7 cellular contexts compared by ENCODE assay signal in the genomic region with DNA sequence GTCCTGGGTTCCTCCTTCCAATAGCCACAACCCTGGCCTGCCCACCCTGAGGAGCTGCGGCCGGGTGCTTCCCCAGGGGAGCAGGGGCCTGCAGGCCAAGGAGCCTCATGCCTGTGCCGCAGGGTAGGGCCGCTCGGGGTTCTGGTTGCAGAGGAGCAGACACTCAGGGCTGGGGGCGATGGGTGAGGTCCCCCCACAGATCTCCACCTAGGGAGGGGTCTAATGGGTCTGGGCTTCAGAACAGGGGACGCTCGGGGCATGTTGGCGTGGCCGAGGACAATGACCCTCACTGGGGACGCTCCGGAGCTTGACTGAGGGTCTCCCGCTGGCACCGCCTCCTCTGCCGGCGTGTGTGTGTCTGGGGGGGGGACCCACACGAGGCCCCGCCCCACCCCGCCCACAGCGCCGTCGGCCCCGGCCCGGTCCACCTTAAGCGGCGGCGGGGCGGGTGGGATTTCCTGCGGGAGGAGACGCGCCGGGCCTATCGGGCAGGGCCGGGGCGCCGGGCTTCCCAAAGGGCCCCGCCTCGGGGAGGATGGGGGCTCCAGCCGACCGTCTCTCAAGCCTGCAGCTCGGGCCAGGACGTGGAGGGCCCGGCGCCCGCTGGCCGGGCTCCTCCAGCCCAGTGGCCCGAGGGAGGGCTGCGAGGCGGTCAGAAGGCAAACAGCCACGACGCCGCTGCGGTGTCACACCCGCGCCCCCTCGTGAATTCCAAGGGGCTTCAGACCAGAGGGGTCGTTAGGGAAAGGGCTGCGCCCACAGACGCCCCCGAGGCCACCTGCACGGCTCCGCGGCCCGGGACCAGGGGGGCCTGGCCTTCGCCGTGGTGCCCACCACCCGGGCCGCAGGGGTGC. TPM values are rescaled to one million over a fixed set of nuclear protein-coding genes. Genes with fewer than 3 reads are reported as not detected.
A peak's percentile ranks its signal among the peaks of the same experiment; 100 is the strongest.
DNase-seq lines count a peak whose midpoint lies in the region; ATAC-seq and TF ChIP-seq lines count a peak whose summit lies in the region.

No MANE protein-coding gene starts in this region.

- H2AFZ ChIP-seq in PC-3 (ENCODE audit: low read length), result peak overlapping the region; percentile 79; the same call in 1 of the 2 replicates

- H3K4me1 ChIP-seq in PC-3 (ENCODE audit: insufficient read depth, low read length), result peaks cover 7% of the 10 kb centered on the region; the same call in 1 of the 2 replicates

- peaks cover 40% of the 10 kb centered on the region for H3K79me2 ChIP-seq in PC-3 (ENCODE audit: low read length)

- H3K27me3 ChIP-seq in PC-3 (ENCODE audit: low read length), result no peaks in the 10 kb centered on the region

- no peaks in the 10 kb centered on the region for H3K9me3 Mint-ChIP-seq in natural killer cell treated with Interleukin-12 subunit alpha and Interleukin-12 subunit beta and Interleukin-15 and Interleukin-18, amount 100 ng/mL, for 72 hours
- no peaks in the 10 kb centered on the region for H3K9me3 Mint-ChIP-seq in stimulated activated naive B cell treated with anti-CD40 and anti-IgM and Interleukin-4, amounts not matched to agents 10 μg/mL and 1 μg/mL and 100 μg/mL, for 72 hours

- no peaks in the 10 kb centered on the region for H3K27me3 Mint-ChIP-seq in natural killer cell treated with Interleukin-12 subunit alpha and Interleukin-12 subunit beta and Interleukin-15 and Interleukin-18, amount 100 ng/mL, for 72 hours
- H3K27me3 Mint-ChIP-seq in stimulated activated naive B cell treated with anti-CD40 and anti-IgM and Interleukin-4, amounts not matched to agents 10 μg/mL and 1 μg/mL and 100 μg/mL, for 72 hours, result no peaks in the 10 kb centered on the region

- intact Hi-C loops in PC-3 (cut with micrococcal nuclease), result no loop called here

- ATAC-seq in HG02884 (IDR thresholded peaks at IDR 0.05; ENCODE audit: unreplicated experiment) (peak; percentile 42), PC-3 (peak; percentile 86)
- peak; percentile 85 to 88 for ATAC-seq in natural killer cell treated with Interleukin-12 subunit alpha and Interleukin-12 subunit beta and Interleukin-15 and Interleukin-18, amount 100 ng/mL, for 72 hours
- ATAC-seq in stimulated activated naive B cell treated with anti-CD40 and anti-IgM and Interleukin-4, amounts not matched to agents 10 μg/mL and 1 μg/mL and 100 μg/mL, for 72 hours (replicated peaks), result peak; percentile 74 to 83

- peak; percentile 92 for DNase-seq in GM13977 (ENCODE audit: low spot score)
- peak; percentile 67 for DNase-seq in PC-3
- peak; percentile 73 for DNase-seq in activated effector memory CD4-positive, alpha-beta T cell treated with Interleukin-2 at 50 U/mL for 16 hours
- DNase-seq in fibroblast of the aortic adventitia (ENCODE audit: low read depth), result peak; percentile 64
- DNase-seq in natural killer cell treated with Interleukin-12 subunit alpha and Interleukin-12 subunit beta and Interleukin-15 and Interleukin-18, amount 100 ng/mL, for 72 hours (ENCODE audit: low spot score), result peak; percentile 88
- DNase-seq in stimulated activated naive B cell treated with anti-CD40 and anti-IgM and Interleukin-4, amounts not matched to agents 10 μg/mL and 1 μg/mL and 100 μg/mL, for 72 hours, result peak; percentile 62

- no peaks in the 10 kb centered on the region for H3K9me3 ChIP-seq in PC-3 (ENCODE audit: low read length)

- H3K27ac ChIP-seq in PC-3 (ENCODE audit: low read length), result no peak overlapping the region

- POLR2A ChIA-PET in PC-3 (lab: Charles Lee; ENCODE audit: unreplicated experiment), result no interaction called here

- no peaks in the 10 kb centered on the region for H4K20me1 ChIP-seq in PC-3 (ENCODE audit: low read length)

- no peaks in the 10 kb centered on the region for H3K36me3 Mint-ChIP-seq in natural killer cell treated with Interleukin-12 subunit alpha and Interleukin-12 subunit beta and Interleukin-15 and Interleukin-18, amount 100 ng/mL, for 72 hours
- H3K36me3 Mint-ChIP-seq in stimulated activated naive B cell treated with anti-CD40 and anti-IgM and Interleukin-4, amounts not matched to agents 10 μg/mL and 1 μg/mL and 100 μg/mL, for 72 hours, result peaks cover 7 to 9% of the 10 kb centered on the region in 2 donors

- no peak for TF ChIP-seq CTCF in GM13977 (IDR thresholded peaks at IDR 0.05; ENCODE audit: extremely low read depth, insufficient read depth, missing control alignments)
- no peak for TF ChIP-seq CTCF in PC-3 (conservative IDR thresholded peaks at IDR 0.05; ENCODE audit: low read depth, low read length)
- no peak for TF ChIP-seq CTCF in fibroblast of the aortic adventitia (IDR thresholded peaks at IDR 0.05; ENCODE audit: insufficient read depth, low read length)

- H3K9ac ChIP-seq in PC-3 (ENCODE audit: low read length), result peak overlapping the region; percentile 59; the same call in 1 of the 2 replicates

- peaks cover 0 to 4% of the 10 kb centered on the region in 2 donors for H3K4me1 Mint-ChIP-seq in natural killer cell treated with Interleukin-12 subunit alpha and Interleukin-12 subunit beta and Interleukin-15 and Interleukin-18, amount 100 ng/mL, for 72 hours (ENCODE audit: low read depth in 2 of 2)
- peaks cover 17 to 43% of the 10 kb centered on the region in 2 donors for H3K4me1 Mint-ChIP-seq in stimulated activated naive B cell treated with anti-CD40 and anti-IgM and Interleukin-4, amounts not matched to agents 10 μg/mL and 1 μg/mL and 100 μg/mL, for 72 hours

- H3K36me3 ChIP-seq in PC-3 (ENCODE audit: low read depth, low read length), result no peaks in the 10 kb centered on the region; the same call in 1 of the 2 replicates

- H3K4me3 Mint-ChIP-seq in natural killer cell treated with Interleukin-12 subunit alpha and Interleukin-12 subunit beta and Interleukin-15 and Interleukin-18, amount 100 ng/mL, for 72 hours, result peak overlapping the region; percentile 20
- peak overlapping the region; percentile 73 to 76 for H3K4me3 Mint-ChIP-seq in stimulated activated naive B cell treated with anti-CD40 and anti-IgM and Interleukin-4, amounts not matched to agents 10 μg/mL and 1 μg/mL and 100 μg/mL, for 72 hours

- H3K9me2 ChIP-seq in PC-3 (replicated peaks; ENCODE audit: low read length), result no peaks in the 10 kb centered on the region

- in situ Hi-C loops in GM13977 (cut with MboI; ENCODE audit: low pct_unique_long_range_greater_than_20kb, low sequenced_read_pairs, unreplicated experiment), result no loop called here

- no TSS peak for BruUV-seq in PC-3 (replicated peaks; lab: Mats Ljungman, UMichigan)

- H3K4me2 ChIP-seq in PC-3 (ENCODE audit: low read length), result peak overlapping the region; percentile 84

- H3K4me3 ChIP-seq in PC-3 (ENCODE audit: low read length) (peak overlapping the region; percentile 70), fibroblast of the aortic adventitia (ENCODE audit: low read depth, low read length) (peak overlapping the region; percentile 86)

- H3K27ac Mint-ChIP-seq in natural killer cell treated with Interleukin-12 subunit alpha and Interleukin-12 subunit beta and Interleukin-15 and Interleukin-18, amount 100 ng/mL, for 72 hours, result no peak overlapping the region
- no peak overlapping the region for H3K27ac Mint-ChIP-seq in stimulated activated naive B cell treated with anti-CD40 and anti-IgM and Interleukin-4, amounts not matched to agents 10 μg/mL and 1 μg/mL and 100 μg/mL, for 72 hours

- H3F3A ChIP-seq in PC-3 (ENCODE audit: low read length, unreplicated experiment), result no peaks in the 10 kb centered on the region

- CTCF ChIA-PET in PC-3 (lab: Charles Lee), result no interaction called here

RNA-seq across cellular contexts. Expression of gene ZDHHC8, which starts 0.6 kb away (rescaled TPM):
- total RNA-seq in PC-3 (2014; rRNA removed) (24.6 and 26.8 TPM in 2 replicates), fibroblast of the aortic adventitia (ENCODE audit: low replicate concordance) (8.7 and 12.7 TPM in 2 replicates)
- 100 to 1,000 TPM in 1 of 2 donors, 10 to 100 TPM in 1; 53.9 to 124 TPM for total RNA-seq in natural killer cell treated with Interleukin-12 subunit alpha and Interleukin-12 subunit beta and Interleukin-15 and Interleukin-18, amount 100 ng/mL, for 72 hours

RNA-seq across cellular contexts. Expression of gene TRMT2A, which starts 13.9 kb away (rescaled TPM):
- total RNA-seq in PC-3 (2014; rRNA removed) (58.9 and 62.1 TPM in 2 replicates), fibroblast of the aortic adventitia (ENCODE audit: low replicate concordance) (18.4 and 28.7 TPM in 2 replicates)
- total RNA-seq in natural killer cell treated with Interleukin-12 subunit alpha and Interleukin-12 subunit beta and Interleukin-15 and Interleukin-18, amount 100 ng/mL, for 72 hours, result 100 to 1,000 TPM; 107 to 166 TPM

RNA-seq across cellular contexts. Expression of gene RANBP1, which starts 15.1 kb away (rescaled TPM):
- total RNA-seq in PC-3 (2014; rRNA removed), result 356 and 411 TPM in 2 replicates
- total RNA-seq in fibroblast of the aortic adventitia (ENCODE audit: low replicate concordance), result 160 and 191 TPM in 2 replicates
- 100 to 1,000 TPM; 236 to 499 TPM for total RNA-seq in natural killer cell treated with Interleukin-12 subunit alpha and Interleukin-12 subunit beta and Interleukin-15 and Interleukin-18, amount 100 ng/mL, for 72 hours

RNA-seq across cellular contexts. Expression of gene CCDC188, which starts 19.9 kb away (rescaled TPM):
- total RNA-seq in PC-3 (2014; rRNA removed), result not detected in 2 replicates
- 0.45 TPM in 1 of 2 replicates, not detected in the other for total RNA-seq in fibroblast of the aortic adventitia (ENCODE audit: low replicate concordance)
- under 1 TPM in 1 of 2 donors, not detected in 1; 0.36 TPM for total RNA-seq in natural killer cell treated with Interleukin-12 subunit alpha and Interleukin-12 subunit beta and Interleukin-15 and Interleukin-18, amount 100 ng/mL, for 72 hours

RNA-seq across cellular contexts. Expression of gene DGCR8, which starts 50.9 kb away (rescaled TPM):
- total RNA-seq in PC-3 (2014; rRNA removed) (41.7 and 43.6 TPM in 2 replicates), fibroblast of the aortic adventitia (ENCODE audit: low replicate concordance) (22.0 and 29.0 TPM in 2 replicates)
- total RNA-seq in natural killer cell treated with Interleukin-12 subunit alpha and Interleukin-12 subunit beta and Interleukin-15 and Interleukin-18, amount 100 ng/mL, for 72 hours, result 10 to 100 TPM; 60.1 to 89.5 TPM
